8 cellular contexts compared by ENCODE assay signal in the genomic region with DNA sequence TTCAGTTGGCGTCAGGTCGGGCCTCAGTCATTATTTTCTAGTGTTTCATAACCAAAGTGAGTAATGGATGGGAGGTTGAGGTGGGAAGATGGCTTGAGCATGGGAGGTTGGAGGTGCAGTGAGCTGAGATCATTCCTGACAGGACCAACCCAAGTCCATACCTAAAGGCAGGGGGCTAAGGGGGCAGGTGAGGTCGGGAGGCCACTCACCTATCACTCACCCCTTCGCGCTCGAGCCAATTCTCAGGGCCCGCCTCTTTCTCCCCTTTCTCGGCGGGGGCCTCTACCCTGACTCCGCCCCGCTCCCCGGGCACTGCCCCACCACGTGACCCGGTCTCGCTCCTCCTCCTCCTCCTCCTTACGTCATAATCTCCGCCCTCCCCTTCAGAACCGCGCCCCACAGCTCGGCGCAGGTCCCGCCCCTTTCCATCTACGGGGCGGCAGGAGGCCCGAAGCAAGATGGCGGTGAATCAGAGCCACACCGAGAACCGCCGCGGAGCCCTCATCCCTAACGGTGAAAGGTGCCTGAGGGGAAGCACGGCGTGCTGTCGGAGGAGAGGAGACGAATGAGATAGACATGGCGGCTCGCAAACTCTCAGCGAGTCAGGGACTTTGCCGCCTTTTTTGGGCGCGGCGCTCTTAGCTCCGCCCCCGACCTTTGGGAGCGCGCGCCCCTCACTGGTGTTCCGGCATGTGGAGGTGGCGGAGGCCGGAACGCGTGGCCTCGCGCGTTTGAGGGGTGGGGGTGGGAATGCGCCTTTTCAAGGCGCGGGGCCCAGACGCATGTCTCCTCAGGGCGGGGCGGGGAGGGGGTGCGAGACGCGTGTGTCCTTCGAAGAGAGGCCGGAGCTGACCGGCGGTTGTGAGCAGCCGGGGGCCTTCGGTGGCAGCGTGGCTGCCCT. TPM values are rescaled to one million over a fixed set of nuclear protein-coding genes. Genes with fewer than 3 reads are reported as not detected.
DNase-seq lines count a peak whose midpoint lies in the region; ATAC-seq and TF ChIP-seq lines count a peak whose summit lies in the region.

A gene with protein sequence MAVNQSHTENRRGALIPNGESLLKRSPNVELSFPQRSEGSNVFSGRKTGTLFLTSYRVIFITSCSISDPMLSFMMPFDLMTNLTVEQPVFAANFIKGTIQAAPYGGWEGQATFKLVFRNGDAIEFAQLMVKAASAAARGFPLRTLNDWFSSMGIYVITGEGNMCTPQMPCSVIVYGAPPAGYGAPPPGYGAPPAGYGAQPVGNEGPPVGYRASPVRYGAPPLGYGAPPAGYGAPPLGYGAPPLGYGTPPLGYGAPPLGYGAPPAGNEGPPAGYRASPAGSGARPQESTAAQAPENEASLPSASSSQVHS (plus strand): TSS at position 428 of the 901 bp plus-strand sequence. CDS start 31 bp downstream, at position 459.

- no peak within 1 kb of the TSS for H3K27ac ChIP-seq in esophagus (ENCODE audit: low read depth in 2 of 2, low read length in 1 of 2)
- no peak within 1 kb of the TSS for H3K27ac ChIP-seq in neural progenitor cell

- 33 to 37% methylated on average over 63 to 71 of the region's 71 CpGs for WGBS in esophagus, 2 donors

- H3K9me3 ChIP-seq in esophagus (ENCODE audit: control insufficient read depth in 2 of 2, insufficient read depth in 1 of 2, low read depth in 1 of 2, low read length in 1 of 2) (no peaks in the 10 kb centered on the region), neural progenitor cell (ENCODE audit: low read depth) (no peaks in the 10 kb centered on the region)

- H3K27me3 ChIP-seq in esophagus (ENCODE audit: control insufficient read depth in 1 of 2, insufficient read depth in 2 of 2, low read length in 2 of 2) (no peaks in the 10 kb centered on the region), neural progenitor cell (peaks cover 8% of the 10 kb centered on the region)

- peaks cover 0 to 2% of the 10 kb centered on the region in 2 donors for H3K36me3 ChIP-seq in esophagus (ENCODE audit: control insufficient read depth in 2 of 2, insufficient read depth in 2 of 2, low read length in 1 of 2)
- no peaks in the 10 kb centered on the region for H3K36me3 ChIP-seq in neural progenitor cell

- H3K4me2 ChIP-seq in neural progenitor cell = no peak within 1 kb of the TSS

- H3K79me2 ChIP-seq in neural progenitor cell (ENCODE audit: low read depth) = no peaks in the 10 kb centered on the region

- H3K27ac Mint-ChIP-seq in neural progenitor cell = peak within 1 kb of the TSS; percentile 78
- H3K27ac Mint-ChIP-seq in stimulated activated naive CD8-positive, alpha-beta T cell treated with anti-CD3 and anti-CD28 coated beads, Interleukin-15, Interleukin-2, amounts not matched to agents 100 ng/mL and 50 ng/mL, for 24 hours = peak within 1 kb of the TSS; percentile 90

- H4K20me1 ChIP-seq in neural progenitor cell (ENCODE audit: low read depth) = no peaks in the 10 kb centered on the region

- H3K36me3 Mint-ChIP-seq in neural progenitor cell = peaks cover 27% of the 10 kb centered on the region
- H3K36me3 Mint-ChIP-seq in stimulated activated naive CD8-positive, alpha-beta T cell treated with anti-CD3 and anti-CD28 coated beads, Interleukin-15, Interleukin-2, amounts not matched to agents 100 ng/mL and 50 ng/mL, for 24 hours (ENCODE audit: low read depth) = peaks cover 11% of the 10 kb centered on the region

- no peaks in the 10 kb centered on the region for H3K9me3 Mint-ChIP-seq in neural progenitor cell
- H3K9me3 Mint-ChIP-seq in stimulated activated naive CD8-positive, alpha-beta T cell treated with anti-CD3 and anti-CD28 coated beads, Interleukin-15, Interleukin-2, amounts not matched to agents 100 ng/mL and 50 ng/mL, for 24 hours = peaks cover 10% of the 10 kb centered on the region

- DNase-seq in ELF-1 (ENCODE audit: low read depth, low spot score) (peak; percentile 93), NCI-H748 (lab: John Stamatoyannopoulos, UW; ENCODE audit: unreplicated experiment) (peak; percentile 89), neural progenitor cell (ENCODE audit: low spot score) (no peak), GM03348 (ENCODE audit: low spot score) (no peak)
- peak; percentile 89 for DNase-seq in activated T-cell treated with anti-CD3 and anti-CD28 coated beads, Interleukin-2, amount 50 U/mL, for 1 hour

- peaks cover 12% of the 10 kb centered on the region for H3K4me1 Mint-ChIP-seq in neural progenitor cell
- H3K4me1 Mint-ChIP-seq in stimulated activated naive CD8-positive, alpha-beta T cell treated with anti-CD3 and anti-CD28 coated beads, Interleukin-15, Interleukin-2, amounts not matched to agents 100 ng/mL and 50 ng/mL, for 24 hours (ENCODE audit: low read depth) = peaks cover 22% of the 10 kb centered on the region

- H3K4me3 Mint-ChIP-seq in neural progenitor cell = no peak within 1 kb of the TSS
- peak within 1 kb of the TSS; percentile 89 for H3K4me3 Mint-ChIP-seq in stimulated activated naive CD8-positive, alpha-beta T cell treated with anti-CD3 and anti-CD28 coated beads, Interleukin-15, Interleukin-2, amounts not matched to agents 100 ng/mL and 50 ng/mL, for 24 hours

- H3K4me1 ChIP-seq in esophagus (ENCODE audit: control insufficient read depth in 2 of 2, insufficient read depth in 2 of 2, low read length in 1 of 2) (peaks cover 0 to 6% of the 10 kb centered on the region in 2 donors), neural progenitor cell (no peaks in the 10 kb centered on the region)

- no peak within 1 kb of the TSS for H2AFZ ChIP-seq in neural progenitor cell (replicated peaks)

- H3K4me3 ChIP-seq in esophagus (ENCODE audit: low read depth in 1 of 2, low read length in 2 of 2) (peak within 1 kb of the TSS; percentile 56 to 69), neural progenitor cell (no peak within 1 kb of the TSS)

- no peaks in the 10 kb centered on the region for H3F3A ChIP-seq in neural progenitor cell (ENCODE audit: low read depth)

- peaks cover 2% of the 10 kb centered on the region for H3K27me3 Mint-ChIP-seq in neural progenitor cell (ENCODE audit: insufficient read depth, low read depth)
- H3K27me3 Mint-ChIP-seq in stimulated activated naive CD8-positive, alpha-beta T cell treated with anti-CD3 and anti-CD28 coated beads, Interleukin-15, Interleukin-2, amounts not matched to agents 100 ng/mL and 50 ng/mL, for 24 hours = no peaks in the 10 kb centered on the region

- peak; percentile 95 for ATAC-seq in HG02798 (IDR thresholded peaks at IDR 0.05; ENCODE audit: poor library complexity, unreplicated experiment)

- no peak for TF ChIP-seq CTCF in neural progenitor cell (IDR thresholded peaks at IDR 0.05)

- H3K9ac ChIP-seq in neural progenitor cell = no peak within 1 kb of the TSS

RNA-seq across cellular contexts. Expression of the gene that starts here (rescaled TPM):
- under 1 TPM; 0.13 to 0.59 TPM for polyA plus RNA-seq in esophagus
- not detected in 2 replicates for total RNA-seq in neural progenitor cell (ENCODE audit: low replicate concordance)

Comparison
In these comparisons a context has a peak if more than half of its experiments do, and no peak if none do; other contexts are left out.
1. DNase-seq: peak in ELF-1 (single experiment), NCI-H748 (single experiment) and activated T-cell treated with anti-CD3 and anti-CD28 coated beads, Interleukin-2, amount 50 U/mL, for 1 hour (single experiment); none in neural progenitor cell (single experiment) and GM03348 (single experiment).